In genomic region chr10:79836891-79837290, GRCh38 we compare ENCODE assay signal across 3 cellular contexts. TPM values are rescaled to one million over a fixed set of nuclear protein-coding genes. Genes with fewer than 3 reads are reported as not detected.
"Had no signal": no experiment of that assay in that cellular context is flagged by ENCODE, and none has a peak within 500 bp of the region (broad histone marks: within the 10 kb centered on the region; RNA-seq: fewer than 3 reads in every experiment).

No MANE protein-coding gene starts in this region.

RNA-seq across cellular contexts. Expression of gene NUTM2E, which starts 10.4 kb away (rescaled TPM):
- total RNA-seq: NCI-H460, PC-3, Right ventricle myocardium superior had no signal
